Comparison of ENCODE assay signal across 15 cellular contexts in the genomic region with DNA sequence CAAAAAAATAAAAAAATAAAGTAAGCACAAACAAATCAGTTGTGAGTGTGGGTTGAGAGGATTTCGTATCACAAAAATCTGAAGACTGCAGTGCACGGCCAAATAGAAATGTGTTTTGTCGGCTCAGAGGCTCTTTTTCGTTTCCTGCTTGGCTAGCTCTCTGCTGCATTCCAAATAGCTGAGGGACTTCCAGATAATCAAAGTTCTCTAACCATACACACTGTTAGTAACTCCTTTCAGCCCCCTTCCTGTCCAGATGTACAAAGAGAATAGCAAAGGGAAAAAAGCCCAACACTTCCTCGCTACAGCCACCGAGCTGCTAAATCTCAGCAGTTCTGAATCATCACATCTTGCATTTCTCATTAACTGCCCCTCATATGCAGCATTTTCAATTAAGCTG.
DNase-seq lines count a peak whose midpoint lies in the region; ATAC-seq, FAIRE-seq and TF ChIP-seq lines count a peak whose summit lies in the region.
"Had no signal": no experiment of that assay in that cellular context is flagged by ENCODE, and none has a peak within 500 bp of the region (broad histone marks: within the 10 kb centered on the region; RNA-seq: fewer than 3 reads in every experiment).

No MANE protein-coding gene starts in this region.

- POLR2A ChIA-PET in HepG2 (lab: Yijun Ruan, JAX) = no interaction called here

- H3K27me3 ChIP-seq in heart right ventricle (no peaks in the 10 kb centered on the region), HepG2 (ENCODE audit: control insufficient read depth in 1 of 2, insufficient read depth in 2 of 2, low read length in 2 of 2) (peaks cover 0 to 14% of the 10 kb centered on the region in 2 experiments; a peak in 1 of 5 replicates), BE2C (no peaks in the 10 kb centered on the region)

- H3K27ac ChIP-seq in heart right ventricle (peak overlapping the region in 5 of 10 donors; percentile 37 to 45 (median 40)), HepG2 (ENCODE audit: extremely low read length, insufficient read depth, low read length) (no peak overlapping the region)

- H3K4me2 ChIP-seq in HepG2 (ENCODE audit: low read depth, low read length) = no peak overlapping the region

- H3K4me3 ChIP-seq in heart right ventricle (no peak overlapping the region), retinal pigment epithelial cell (ENCODE audit: low read length) (no peak overlapping the region), HepG2 (replicated peaks in 1 of 3; ENCODE audit: insufficient read depth in 1 of 3, low read depth in 2 of 3, low read length in 3 of 3) (no peak overlapping the region), BE2C (ENCODE audit: low read depth, low read length) (no peak overlapping the region)

- H3K79me2 ChIP-seq in HepG2 (ENCODE audit: insufficient read depth, low read length) = no peaks in the 10 kb centered on the region

- no peak for TF ChIP-seq RAD21 in HepG2 (CRISPR knock-in tag; IDR thresholded peaks at IDR 0.05)

- no peaks in the 10 kb centered on the region for H3K36me3 Mint-ChIP-seq in brain
- H3K36me3 Mint-ChIP-seq: activated CD8-positive, alpha-beta memory T cell treated with anti-CD3 and anti-CD28 coated beads, Interleukin-2, amount 10 ng/mL, durations not matched to agents 7 days and 5 days; CD14-positive monocyte had no signal

- ATAC-seq in heart right ventricle (peak in 7 of 8 donors; percentile 66 to 84 (median 81)), HepG2 (no peak)
- ATAC-seq: activated CD8-positive, alpha-beta memory T cell treated with anti-CD3 and anti-CD28 coated beads, Interleukin-2, amount 10 ng/mL, durations not matched to agents 7 days and 5 days had no signal

- H3K9me3 ChIP-seq in heart right ventricle = no peaks in the 10 kb centered on the region
- H3K9me3 ChIP-seq in HepG2 (ENCODE audit: low read length) = no peaks in the 10 kb centered on the region
- no peaks in the 10 kb centered on the region for H3K9me3 ChIP-seq in BE2C

- BruUV-seq in HepG2 (replicated peaks; lab: Mats Ljungman, UMichigan) = no TSS peak

- H4K20me1 ChIP-seq in HepG2 (ENCODE audit: insufficient read depth, low read length) = no peaks in the 10 kb centered on the region

- intact Hi-C loops in heart right ventricle (cut with DNase I) (loop anchor here in 1 of 10 donors (10.0 kb wide), 1 partner anchor 217 kb away; no protein-coding TSS in a partner anchor), HepG2 (cut with micrococcal nuclease; ENCODE audit: unreplicated experiment) (no loop called here)

- TF ChIP-seq CTCF in brain (conservative IDR thresholded peaks at IDR 0.05) (no peak), heart right ventricle (IDR thresholded peaks at IDR 0.05) (no peak), retinal pigment epithelial cell (conservative IDR thresholded peaks at IDR 0.05; ENCODE audit: low read depth, low read length) (no peak), HepG2 (CRISPR knock-in tag; IDR thresholded peaks at IDR 0.05) (no peak), BE2C (IDR thresholded peaks at IDR 0.05; ENCODE audit: low read depth, low read length) (no peak)

- no peaks in the 10 kb centered on the region for H3K9me3 Mint-ChIP-seq in brain

- peaks cover 0 to 31% (median 17%) of the 10 kb centered on the region in 9 donors for H3K4me1 ChIP-seq in heart right ventricle
- no peaks in the 10 kb centered on the region for H3K4me1 ChIP-seq in HepG2 (ENCODE audit: insufficient read depth, low read length)
- H3K4me1 ChIP-seq in BE2C = no peaks in the 10 kb centered on the region; the same call in 1 of the 2 replicates

- peaks cover 75% of the 10 kb centered on the region for H3K4me1 Mint-ChIP-seq in brain
- H3K4me1 Mint-ChIP-seq: activated CD8-positive, alpha-beta memory T cell treated with anti-CD3 and anti-CD28 coated beads, Interleukin-2, amount 10 ng/mL, durations not matched to agents 7 days and 5 days; CD14-positive monocyte had no signal

- peak overlapping the region in 2 of 5 experiments; percentile 1 to 35 for H3K4me3 Mint-ChIP-seq in brain
- H3K4me3 Mint-ChIP-seq: activated CD8-positive, alpha-beta memory T cell treated with anti-CD3 and anti-CD28 coated beads, Interleukin-2, amount 10 ng/mL, durations not matched to agents 7 days and 5 days; CD14-positive monocyte had no signal

- no peak for FAIRE-seq in HepG2 (lab: Jason Lieb, UNC)
- FAIRE-seq: H1 had no signal

- DNase-seq in Daoy (ENCODE audit: low read depth) (peak; percentile 78), heart right ventricle (peak in 1 of 2 donors; percentile 13), retinal pigment epithelial cell (ENCODE audit: low read depth) (peak; percentile 48), HepG2 (ENCODE audit: low spot score) (no peak), OCI-M1 (lab: John Stamatoyannopoulos, UW) (no peak), BE2C (no peak)
- DNase-seq in stimulated activated CD4-positive, alpha-beta T cell treated with anti-CD3 and anti-CD28 coated beads, Interleukin-12 subunit alpha, Interleukin-12 subunit beta, amount 100 ng/mL, for 4 hours = no peak
- DNase-seq: activated CD8-positive, alpha-beta memory T cell treated with anti-CD3 and anti-CD28 coated beads, Interleukin-2, amount 10 ng/mL, durations not matched to agents 7 days and 5 days; KBM-7; NCI-H2029 treated with DMSO at 0.1 percent for 48 hours; nucleus accumbens; substantia nigra had no signal

- no peak for TF ChIP-seq POLR2A in HepG2 (IDR thresholded peaks at IDR 0.05; ENCODE audit: insufficient read depth in 1 of 2, low read depth in 2 of 2, low read length in 2 of 2)

- H3K27ac Mint-ChIP-seq in brain = peak overlapping the region; percentile 62 to 88 (median 82)
- H3K27ac Mint-ChIP-seq: activated CD8-positive, alpha-beta memory T cell treated with anti-CD3 and anti-CD28 coated beads, Interleukin-2, amount 10 ng/mL, durations not matched to agents 7 days and 5 days; CD14-positive monocyte had no signal

- WGBS in heart right ventricle, 2 donors = 27 to 60% methylated on average over 6 of the region's 6 CpGs
- WGBS in HepG2 (ENCODE audit: low lambda C conversion rate) = 19% methylated on average over 6 of the region's 6 CpGs

- no peak overlapping the region for H2AFZ ChIP-seq in HepG2 (ENCODE audit: low read length)

- in situ Hi-C loops in HepG2 (cut with HindIII; ENCODE audit: extremely low pct_ligation_motif_present, low pct_unique_long_range_greater_than_20kb) = no loop called here

- no peaks in the 10 kb centered on the region for H3K36me3 ChIP-seq in heart right ventricle
- H3K36me3 ChIP-seq in HepG2 (replicated peaks in 1 of 2; ENCODE audit: control insufficient read depth in 1 of 2, insufficient read depth in 2 of 2, low read length in 2 of 2) = no peaks in the 10 kb centered on the region
- H3K36me3 ChIP-seq in BE2C = no peaks in the 10 kb centered on the region

- peaks cover 3% of the 10 kb centered on the region for H3K27me3 Mint-ChIP-seq in brain
- H3K27me3 Mint-ChIP-seq: activated CD8-positive, alpha-beta memory T cell treated with anti-CD3 and anti-CD28 coated beads, Interleukin-2, amount 10 ng/mL, durations not matched to agents 7 days and 5 days had no signal

- CTCF ChIA-PET in HepG2 (lab: Yijun Ruan, JAX; ENCODE audit: low intra/inter-chr PET ratio, low total read pairs) = no interaction called here

- TF ChIP-seq EP300 in HepG2 (IDR thresholded peaks at IDR 0.05; ENCODE audit: low read depth in 2 of 2, low read length in 2 of 2) (no peak), HepG2 (CRISPR knock-in tag; IDR thresholded peaks at IDR 0.05; ENCODE audit: borderline replicate concordance) (no peak)

- no peak overlapping the region for H3K9ac ChIP-seq in HepG2 (ENCODE audit: insufficient read depth, low read depth, low read length)

TF ChIP-seq in HepG2, 621 proteins besides CTCF, POLR2A, EP300 and RAD21 (continues in another document):
- no peak for TF ChIP-seq HNRNPH1 (optimal IDR thresholded peaks at IDR 0.05; ENCODE audit: low read depth, low read length)
- TF ChIP-seq ZNF326 (CRISPR knock-in tag; IDR thresholded peaks at IDR 0.05; ENCODE audit: borderline replicate concordance) = no peak
- TF ChIP-seq, protein P1, sequence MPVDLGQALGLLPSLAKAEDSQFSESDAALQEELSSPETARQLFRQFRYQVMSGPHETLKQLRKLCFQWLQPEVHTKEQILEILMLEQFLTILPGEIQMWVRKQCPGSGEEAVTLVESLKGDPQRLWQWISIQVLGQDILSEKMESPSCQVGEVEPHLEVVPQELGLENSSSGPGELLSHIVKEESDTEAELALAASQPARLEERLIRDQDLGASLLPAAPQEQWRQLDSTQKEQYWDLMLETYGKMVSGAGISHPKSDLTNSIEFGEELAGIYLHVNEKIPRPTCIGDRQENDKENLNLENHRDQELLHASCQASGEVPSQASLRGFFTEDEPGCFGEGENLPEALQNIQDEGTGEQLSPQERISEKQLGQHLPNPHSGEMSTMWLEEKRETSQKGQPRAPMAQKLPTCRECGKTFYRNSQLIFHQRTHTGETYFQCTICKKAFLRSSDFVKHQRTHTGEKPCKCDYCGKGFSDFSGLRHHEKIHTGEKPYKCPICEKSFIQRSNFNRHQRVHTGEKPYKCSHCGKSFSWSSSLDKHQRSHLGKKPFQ (CRISPR knock-in tag; IDR thresholded peaks at IDR 0.05; ENCODE audit: insufficient replicate concordance) = no peak
- no peak for TF ChIP-seq NBN (conservative IDR thresholded peaks at IDR 0.05)
- no peak for TF ChIP-seq SIX4 (CRISPR knock-in tag; IDR thresholded peaks at IDR 0.05)
- TF ChIP-seq, protein P2, sequence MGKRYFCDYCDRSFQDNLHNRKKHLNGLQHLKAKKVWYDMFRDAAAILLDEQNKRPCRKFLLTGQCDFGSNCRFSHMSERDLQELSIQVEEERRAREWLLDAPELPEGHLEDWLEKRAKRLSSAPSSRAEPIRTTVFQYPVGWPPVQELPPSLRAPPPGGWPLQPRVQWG (CRISPR knock-in tag; IDR thresholded peaks at IDR 0.05; ENCODE audit: borderline replicate concordance, low read depth) = no peak
- TF ChIP-seq HNRNPUL1 (IDR thresholded peaks at IDR 0.05; ENCODE audit: low read depth, low read length) = no peak
- no peak for TF ChIP-seq SUZ12 (IDR thresholded peaks at IDR 0.05; ENCODE audit: low read depth, low read length)
- TF ChIP-seq ZFP62 (CRISPR knock-in tag; IDR thresholded peaks at IDR 0.05) = no peak
- TF ChIP-seq ARID2 (CRISPR knock-in tag; IDR thresholded peaks at IDR 0.05; ENCODE audit: borderline replicate concordance) = no peak
- no peak for TF ChIP-seq KLF12 (CRISPR knock-in tag; IDR thresholded peaks at IDR 0.05; ENCODE audit: borderline replicate concordance)
- no peak for TF ChIP-seq ADNP (CRISPR knock-in tag; IDR thresholded peaks at IDR 0.05)
- no peak for TF ChIP-seq ZNF768 (CRISPR knock-in tag; IDR thresholded peaks at IDR 0.05)
- no peak for TF ChIP-seq HOXA9 (CRISPR knock-in tag; IDR thresholded peaks at IDR 0.05; ENCODE audit: borderline replicate concordance)
- TF ChIP-seq ZNF224 (CRISPR knock-in tag; IDR thresholded peaks at IDR 0.05) = no peak
- TF ChIP-seq, protein P3, sequence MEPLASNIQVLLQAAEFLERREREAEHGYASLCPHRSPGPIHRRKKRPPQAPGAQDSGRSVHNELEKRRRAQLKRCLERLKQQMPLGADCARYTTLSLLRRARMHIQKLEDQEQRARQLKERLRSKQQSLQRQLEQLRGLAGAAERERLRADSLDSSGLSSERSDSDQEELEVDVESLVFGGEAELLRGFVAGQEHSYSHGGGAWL (CRISPR knock-in tag; IDR thresholded peaks at IDR 0.05) = no peak

Comparison
In these comparisons a context has a peak if more than half of its experiments do, and no peak if none do; other contexts are left out.
1. DNase-seq: peak in Daoy (single experiment) and retinal pigment epithelial cell (single experiment); none in HepG2 (single experiment), stimulated activated CD4-positive, alpha-beta T cell treated with anti-CD3 and anti-CD28 coated beads, Interleukin-12 subunit alpha, Interleukin-12 subunit beta, amount 100 ng/mL, for 4 hours (single experiment), OCI-M1 (single experiment) and BE2C (single experiment).